ENCODE assay signal across 8 cellular contexts in genomic region chr3:48440590-48440958, GRCh38. TPM values are rescaled to one million over a fixed set of nuclear protein-coding genes. Genes with fewer than 3 reads are reported as not detected.
DNase-seq lines count a peak whose midpoint lies in the region; ATAC-seq and TF ChIP-seq lines count a peak whose summit lies in the region.

No MANE protein-coding gene starts in this region.

- peaks cover 33% of the 10 kb centered on the region for H3K36me3 ChIP-seq in WERI-Rb-1
- H3K36me3 ChIP-seq in heart right ventricle, result peaks cover 0 to 40% (median 5%) of the 10 kb centered on the region in 9 donors
- peaks cover 0 to 26% of the 10 kb centered on the region in 2 donors for H3K36me3 ChIP-seq in gastrocnemius medialis

- H3K27me3 ChIP-seq in WERI-Rb-1 (ENCODE audit: insufficient read depth, low read depth, severe bottlenecking) (no peaks in the 10 kb centered on the region), heart right ventricle (no peaks in the 10 kb centered on the region), gastrocnemius medialis (no peaks in the 10 kb centered on the region)

- no peaks in the 10 kb centered on the region for H3K9me3 Mint-ChIP-seq in activated naive CD4-positive, alpha-beta T cell treated with anti-CD3 and anti-CD28 coated beads, Interleukin-2, amount 50 U/mL, for 24 hours

- TF ChIP-seq POLR2A in gastrocnemius medialis (IDR thresholded peaks at IDR 0.05), result no peak

- DNase-seq in activated naive CD4-positive, alpha-beta T cell treated with Interleukin-2 at 50 U/mL for 16 hours, result no peak
- DNase-seq in WERI-Rb-1 (no peak), heart right ventricle (no peak), gastrocnemius medialis (no peak), mesenteric fat pad (ENCODE audit: low spot score) (no peak), DMS153 (lab: John Stamatoyannopoulos, UW) (no peak)

- ATAC-seq in heart right ventricle (peak in 6 of 8 donors; percentile 1 to 12 (median 8)), gastrocnemius medialis (peak in 1 of 2 donors; percentile 12), GM18519 (IDR thresholded peaks at IDR 0.05; ENCODE audit: low FRiP score, unreplicated experiment) (no peak)

- H3K4me1 ChIP-seq in heart right ventricle (peaks cover 0 to 40% (median 29%) of the 10 kb centered on the region in 9 donors), gastrocnemius medialis (peaks cover 23 to 24% of the 10 kb centered on the region in 2 donors)

- H3K9me3 ChIP-seq in WERI-Rb-1 (ENCODE audit: severe bottlenecking) (no peaks in the 10 kb centered on the region), heart right ventricle (no peaks in the 10 kb centered on the region), gastrocnemius medialis (no peaks in the 10 kb centered on the region)

- WGBS in heart right ventricle, 2 donors, result 1% methylated on average over 21 of the region's 21 CpGs

- H3K4me3 Mint-ChIP-seq in activated naive CD4-positive, alpha-beta T cell treated with anti-CD3 and anti-CD28 coated beads, Interleukin-2, amount 50 U/mL, for 24 hours, result peak overlapping the region; percentile 95

- TF ChIP-seq CTCF in WERI-Rb-1 (IDR thresholded peaks at IDR 0.05; ENCODE audit: low read depth, low read length) (no peak), heart right ventricle (IDR thresholded peaks at IDR 0.05) (no peak), gastrocnemius medialis (IDR thresholded peaks at IDR 0.05 in 4 of 5, conservative IDR thresholded peaks at IDR 0.05 in 1 of 5) (no peak)

- H3K27ac ChIP-seq in WERI-Rb-1, result peak overlapping the region; percentile 84
- peak overlapping the region; percentile 68 to 98 (median 96) for H3K27ac ChIP-seq in heart right ventricle
- H3K27ac ChIP-seq in gastrocnemius medialis, result peak overlapping the region; percentile 85 to 96 (median 94)

- in situ Hi-C loops in gastrocnemius medialis (cut with MboI; ENCODE audit: low sequenced_read_pairs in 4 of 4), result no loop called here

- peaks cover 34% of the 10 kb centered on the region for H3K4me1 Mint-ChIP-seq in activated naive CD4-positive, alpha-beta T cell treated with anti-CD3 and anti-CD28 coated beads, Interleukin-2, amount 50 U/mL, for 24 hours

- peak overlapping the region; percentile 81 for H3K27ac Mint-ChIP-seq in activated naive CD4-positive, alpha-beta T cell treated with anti-CD3 and anti-CD28 coated beads, Interleukin-2, amount 50 U/mL, for 24 hours

- H3K27me3 Mint-ChIP-seq in activated naive CD4-positive, alpha-beta T cell treated with anti-CD3 and anti-CD28 coated beads, Interleukin-2, amount 50 U/mL, for 24 hours, result no peaks in the 10 kb centered on the region

- peaks cover 4% of the 10 kb centered on the region for H3K36me3 Mint-ChIP-seq in activated naive CD4-positive, alpha-beta T cell treated with anti-CD3 and anti-CD28 coated beads, Interleukin-2, amount 50 U/mL, for 24 hours

- H3K4me3 ChIP-seq in WERI-Rb-1 (ENCODE audit: low read depth, low read length), result peak overlapping the region; percentile 84
- H3K4me3 ChIP-seq in heart right ventricle, result peak overlapping the region; percentile 71 to 99 (median 88)
- peak overlapping the region; percentile 74 to 95 (median 92) for H3K4me3 ChIP-seq in gastrocnemius medialis

- intact Hi-C loops in heart right ventricle (cut with DNase I), result no loop called here
- intact Hi-C loops in gastrocnemius medialis (cut with DNase I; ENCODE audit: low total_unique reads), result loop anchor here (2.0 to 10.0 kb wide), 2 partner anchors 116 to 1276 kb away; partner anchors contain the start of genes PFKFB4 and SETD2

RNA-seq across cellular contexts. Expression of gene TMA7, which starts 0.5 kb away (rescaled TPM):
- total RNA-seq in heart right ventricle (100 to 1,000 TPM; 140 to 227 (median 193) TPM), gastrocnemius medialis (100 to 1,000 TPM; 202 to 353 (median 294) TPM), mesenteric fat pad (144 TPM)
- polyA plus RNA-seq in heart right ventricle, result 1,000 to 10,000 TPM in 1 of 2 donors, 100 to 1,000 TPM in 1; 365 to 1,063 TPM

RNA-seq across cellular contexts. Expression of gene CCDC51, which starts 0.7 kb away (rescaled TPM):
- total RNA-seq in heart right ventricle, result 10 to 100 TPM in 8 of 10 donors, 1 to 10 TPM in 2; 9.5 to 14.3 (median 12.2) TPM
- 10 to 100 TPM in 1 of 2 donors, 1 to 10 TPM in 1; 4.7 to 11.0 TPM for polyA plus RNA-seq in heart right ventricle
- 10 to 100 TPM in 2 of 4 donors, 1 to 10 TPM in 2; 4.9 to 12.2 (median 9.9) TPM for total RNA-seq in gastrocnemius medialis
- total RNA-seq in mesenteric fat pad, result 11.6 TPM

RNA-seq across cellular contexts. Expression of gene ATRIP, which starts 6.0 kb away (rescaled TPM):
- total RNA-seq in heart right ventricle (1 to 10 TPM; 2.2 to 5.4 (median 3.8) TPM), gastrocnemius medialis (1 to 10 TPM; 4.8 to 7.2 (median 7.0) TPM), mesenteric fat pad (7.2 TPM)
- polyA plus RNA-seq in heart right ventricle, result 1 to 10 TPM; 4.5 to 5.1 TPM

RNA-seq across cellular contexts. Expression of gene PLXNB1, which starts 10.7 kb away (rescaled TPM):
- total RNA-seq in heart right ventricle (10 to 100 TPM; 27.7 to 67.3 (median 32.4) TPM), gastrocnemius medialis (1 to 10 TPM; 2.8 to 7.2 (median 3.5) TPM), mesenteric fat pad (40.0 TPM)
- polyA plus RNA-seq in heart right ventricle, result 100 to 1,000 TPM in 1 of 2 donors, 10 to 100 TPM in 1; 30.1 to 135 TPM
